ENCODE assay signal across 27 cellular contexts in genomic region chr4:144360394-144360793, GRCh38.
"Had no signal": no experiment of that assay in that cellular context is flagged by ENCODE, and none has a peak within 500 bp of the region (broad histone marks: within the 10 kb centered on the region; RNA-seq: fewer than 3 reads in every experiment).

No MANE protein-coding gene starts in this region.

- H3K4me2 ChIP-seq: neural progenitor cell had no signal

- H3K36me3 ChIP-seq: neural progenitor cell, ovary, right atrium auricular region, sigmoid colon, suprapubic skin, thyroid gland had no signal

- H3K9me3 ChIP-seq: ovary, right atrium auricular region, sigmoid colon, suprapubic skin, thyroid gland had no signal

- H3K27ac ChIP-seq: foreskin keratinocyte, neural progenitor cell, ovary, right atrium auricular region, sigmoid colon, skin epidermis, suprapubic skin, thyroid gland had no signal

- ATAC-seq: effector memory CD8-positive, alpha-beta T cell; foreskin keratinocyte; left colon; left ventricle myocardium superior; natural killer cell treated with Interleukin-12 subunit alpha and Interleukin-12 subunit beta and Interleukin-15 and Interleukin-18, amount 100 ng/mL, for 72 hours had no signal

- H3K36me3 Mint-ChIP-seq: immature natural killer cell; natural killer cell treated with Interleukin-12 subunit alpha and Interleukin-12 subunit beta and Interleukin-15 and Interleukin-18, amount 100 ng/mL, for 72 hours; neural progenitor cell; type B pancreatic cell had no signal

- H3K4me3 Mint-ChIP-seq: dendritic cell treated with granulocyte-macrophage colony-stimulating factor and Interleukin-4, amounts not matched to agents 40 ng/mL and 50 ng/mL, for 4 days; effector memory CD8-positive, alpha-beta T cell; immature natural killer cell; natural killer cell treated with Interleukin-12 subunit alpha and Interleukin-12 subunit beta and Interleukin-15 and Interleukin-18, amount 100 ng/mL, for 72 hours; neural progenitor cell; type B pancreatic cell had no signal

- H3K9ac ChIP-seq: neural progenitor cell had no signal

- H3K27me3 ChIP-seq: neural progenitor cell, ovary, right atrium auricular region, sigmoid colon, thyroid gland had no signal

- H3K27ac Mint-ChIP-seq: dendritic cell treated with granulocyte-macrophage colony-stimulating factor and Interleukin-4, amounts not matched to agents 40 ng/mL and 50 ng/mL, for 4 days; effector memory CD8-positive, alpha-beta T cell; immature natural killer cell; natural killer cell treated with Interleukin-12 subunit alpha and Interleukin-12 subunit beta and Interleukin-15 and Interleukin-18, amount 100 ng/mL, for 72 hours; neural progenitor cell; type B pancreatic cell had no signal

- FAIRE-seq: colon, kidney, urothelium cell line had no signal

- H3K4me3 ChIP-seq: lung, neural progenitor cell, ovary, right atrium auricular region, sigmoid colon, skin epidermis, suprapubic skin, thyroid gland had no signal

- DNase-seq: effector memory CD8-positive, alpha-beta T cell; erythroblast; immature natural killer cell; kidney; left colon; left ventricle myocardium superior; mesenchymal stem cell; midbrain; nucleus accumbens; ovary; sigmoid colon; stimulated activated CD4-positive, alpha-beta T cell treated with anti-CD3 and anti-CD28 coated beads, Interleukin-15, amount 100 ng/mL, for 24 hours; stimulated activated CD4-positive, alpha-beta T cell treated with anti-CD3 and anti-CD28 coated beads, Interleukin-1b, Interleukin-23, amount 100 ng/mL, for 48 hours; stimulated activated CD4-positive, alpha-beta T cell treated with anti-CD3 and anti-CD28 coated beads, Interleukin-4, amount 100 ng/mL, for 4 hours; stimulated activated naive CD4-positive, alpha-beta T cell; thyroid gland had no signal

- H2AFZ ChIP-seq: neural progenitor cell had no signal

- H3K9me3 Mint-ChIP-seq: dendritic cell treated with granulocyte-macrophage colony-stimulating factor and Interleukin-4, amounts not matched to agents 40 ng/mL and 50 ng/mL, for 4 days; type B pancreatic cell had no signal

- H3K4me1 ChIP-seq: right atrium auricular region, sigmoid colon, suprapubic skin, thyroid gland had no signal
